ENCODE assay signal across 8 cellular contexts in the genomic region with DNA sequence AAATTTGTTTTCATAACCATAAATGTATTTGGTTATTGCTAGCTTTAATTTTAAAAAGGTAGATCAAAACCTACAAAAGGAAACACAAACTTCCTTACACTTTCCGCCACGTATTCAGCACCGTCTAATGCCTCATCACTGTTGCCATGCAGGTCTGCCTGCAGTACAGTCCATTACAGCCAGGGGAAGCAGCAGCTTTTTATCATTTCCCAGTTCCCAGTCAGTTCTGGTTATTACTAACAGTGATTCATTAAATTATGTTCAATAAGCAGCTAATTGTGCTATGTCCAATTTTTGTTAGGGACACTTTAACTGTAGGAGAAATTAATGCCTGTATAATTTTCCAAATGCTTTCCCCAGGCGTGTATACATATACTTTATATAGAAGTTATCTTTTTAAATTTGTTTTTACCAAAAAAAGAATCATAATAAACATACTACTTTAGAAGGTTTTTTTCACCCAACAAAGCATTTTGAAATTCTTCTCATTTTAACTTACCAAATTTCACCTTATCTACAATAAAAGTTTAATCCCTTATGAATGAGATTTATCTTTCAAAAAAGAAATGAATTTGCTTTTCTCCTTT.
DNase-seq lines count a peak whose midpoint lies in the region; ATAC-seq and TF ChIP-seq lines count a peak whose summit lies in the region.

No MANE protein-coding gene starts in this region.

- no peaks in the 10 kb centered on the region for H4K20me1 ChIP-seq in GM23248 (ENCODE audit: insufficient read depth)
- no peaks in the 10 kb centered on the region for H4K20me1 ChIP-seq in KMS-11 (ENCODE audit: insufficient read depth)

- no peaks in the 10 kb centered on the region for H3K9me2 ChIP-seq in GM23248 (ENCODE audit: insufficient read depth)

- DNase-seq in NCI-H187 treated with DMSO at 0.1 percent for 48 hours (lab: John Stamatoyannopoulos, UW) (peak; percentile 8), NCI-H187 (lab: John Stamatoyannopoulos, UW) (no peak), GM23248 (peak; percentile 94), UCSD-AML1 (lab: John Stamatoyannopoulos, UW; ENCODE audit: unreplicated experiment) (peak; percentile 56), dedifferentiated amniotic fluid mesenchymal stem cell (ENCODE audit: extremely low spot score) (peak; percentile 67), lower lobe of right lung (no peak)
- DNase-seq in stimulated activated effector memory CD8-positive, alpha-beta T cell treated with anti-CD3 and anti-CD28 coated beads, Interleukin-12 subunit alpha, Interleukin-12 subunit beta, amount 100 ng/mL, for 72 hours (ENCODE audit: low spot score in 2 of 2) = no peak

- H3K4me3 ChIP-seq in GM23248 (peak overlapping the region; percentile 58), KMS-11 (IDR thresholded peaks at IDR 0.05; ENCODE audit: insufficient read depth, low read depth, low read length) (no peak overlapping the region), lower lobe of right lung (no peak overlapping the region)

- peak; percentile 93 to 96 for ATAC-seq in lower lobe of right lung
- peak; percentile 89 for ATAC-seq in stimulated activated effector memory CD8-positive, alpha-beta T cell treated with anti-CD3 and anti-CD28 coated beads, Interleukin-12 subunit alpha, Interleukin-12 subunit beta, amount 100 ng/mL, for 72 hours

- H2AFZ ChIP-seq in GM23248 (peak overlapping the region; percentile 74), KMS-11 (ENCODE audit: low read depth) (no peak overlapping the region)

- H3K9ac ChIP-seq in GM23248 (peak overlapping the region; percentile 76), KMS-11 (no peak overlapping the region)

- in situ Hi-C loops in GM23248 (cut with MboI) = no loop called here

- no peak overlapping the region for H3K4me3 Mint-ChIP-seq in stimulated activated effector memory CD8-positive, alpha-beta T cell treated with anti-CD3 and anti-CD28 coated beads, Interleukin-12 subunit alpha, Interleukin-12 subunit beta, amount 100 ng/mL, for 72 hours

- H3K27ac Mint-ChIP-seq in stimulated activated effector memory CD8-positive, alpha-beta T cell treated with anti-CD3 and anti-CD28 coated beads, Interleukin-12 subunit alpha, Interleukin-12 subunit beta, amount 100 ng/mL, for 72 hours = no peak overlapping the region

- TF ChIP-seq CTCF in KMS-11 (conservative IDR thresholded peaks at IDR 0.05; ENCODE audit: low read depth, low read length) (peak; percentile 79), lower lobe of right lung (IDR thresholded peaks at IDR 0.05) (peak; percentile 84)

- no peaks in the 10 kb centered on the region for H3K36me3 Mint-ChIP-seq in stimulated activated effector memory CD8-positive, alpha-beta T cell treated with anti-CD3 and anti-CD28 coated beads, Interleukin-12 subunit alpha, Interleukin-12 subunit beta, amount 100 ng/mL, for 72 hours

- H3K4me1 Mint-ChIP-seq in stimulated activated effector memory CD8-positive, alpha-beta T cell treated with anti-CD3 and anti-CD28 coated beads, Interleukin-12 subunit alpha, Interleukin-12 subunit beta, amount 100 ng/mL, for 72 hours = no peaks in the 10 kb centered on the region

- H3K27ac ChIP-seq in GM23248 (peak overlapping the region; percentile 94), KMS-11 (no peak overlapping the region), lower lobe of right lung (peak overlapping the region; percentile 75)

- H3K36me3 ChIP-seq in GM23248 (ENCODE audit: low read depth) = no peaks in the 10 kb centered on the region
- no peaks in the 10 kb centered on the region for H3K36me3 ChIP-seq in KMS-11 (ENCODE audit: insufficient read depth)
- no peaks in the 10 kb centered on the region for H3K36me3 ChIP-seq in lower lobe of right lung

- H3K27me3 ChIP-seq in GM23248 (replicated peaks; ENCODE audit: insufficient read depth) (no peaks in the 10 kb centered on the region), KMS-11 (ENCODE audit: insufficient read depth, low read depth) (no peaks in the 10 kb centered on the region), lower lobe of right lung (ENCODE audit: low read depth) (no peaks in the 10 kb centered on the region)

- intact Hi-C loops in lower lobe of right lung (cut with DNase I) = no loop called here

- peaks cover 32% of the 10 kb centered on the region for H3F3A ChIP-seq in GM23248 (ENCODE audit: insufficient read depth)

- H3K4me1 ChIP-seq in GM23248 (ENCODE audit: insufficient read depth) (peaks cover 32% of the 10 kb centered on the region), KMS-11 (ENCODE audit: low read depth, poor library complexity, severe bottlenecking) (peaks cover 61% of the 10 kb centered on the region), lower lobe of right lung (peaks cover 44% of the 10 kb centered on the region)

- 34 to 37% methylated on average over 4 of the region's 4 CpGs for WGBS in GM23248 (ENCODE audit: low coverage in 1 of 2, low lambda C conversion rate in 2 of 2, missing lambda C conversion rate in 2 of 2), 2 experiments

- H3K79me2 ChIP-seq in GM23248 (ENCODE audit: insufficient read depth) (no peaks in the 10 kb centered on the region), KMS-11 (ENCODE audit: insufficient read depth, low read depth) (no peaks in the 10 kb centered on the region)

- no peaks in the 10 kb centered on the region for H3K9me3 Mint-ChIP-seq in stimulated activated effector memory CD8-positive, alpha-beta T cell treated with anti-CD3 and anti-CD28 coated beads, Interleukin-12 subunit alpha, Interleukin-12 subunit beta, amount 100 ng/mL, for 72 hours

- H3K9me3 ChIP-seq in GM23248 (ENCODE audit: low read depth) (no peaks in the 10 kb centered on the region), lower lobe of right lung (no peaks in the 10 kb centered on the region)

- peak overlapping the region; percentile 87 for H3K4me2 ChIP-seq in GM23248 (ENCODE audit: unreplicated experiment)
- H3K4me2 ChIP-seq in KMS-11 = no peak overlapping the region

Comparison
In these comparisons a context has a peak if more than half of its experiments do, and no peak if none do; other contexts are left out.
1. DNase-seq: peak in NCI-H187 treated with DMSO at 0.1 percent for 48 hours (single experiment), GM23248 (single experiment), UCSD-AML1 (single experiment) and dedifferentiated amniotic fluid mesenchymal stem cell (single experiment); none in NCI-H187 (0 of 2), lower lobe of right lung (single experiment) and stimulated activated effector memory CD8-positive, alpha-beta T cell treated with anti-CD3 and anti-CD28 coated beads, Interleukin-12 subunit alpha, Interleukin-12 subunit beta, amount 100 ng/mL, for 72 hours (0 of 2).